Comparison of ENCODE assay signal across 14 cellular contexts in the genomic region with DNA sequence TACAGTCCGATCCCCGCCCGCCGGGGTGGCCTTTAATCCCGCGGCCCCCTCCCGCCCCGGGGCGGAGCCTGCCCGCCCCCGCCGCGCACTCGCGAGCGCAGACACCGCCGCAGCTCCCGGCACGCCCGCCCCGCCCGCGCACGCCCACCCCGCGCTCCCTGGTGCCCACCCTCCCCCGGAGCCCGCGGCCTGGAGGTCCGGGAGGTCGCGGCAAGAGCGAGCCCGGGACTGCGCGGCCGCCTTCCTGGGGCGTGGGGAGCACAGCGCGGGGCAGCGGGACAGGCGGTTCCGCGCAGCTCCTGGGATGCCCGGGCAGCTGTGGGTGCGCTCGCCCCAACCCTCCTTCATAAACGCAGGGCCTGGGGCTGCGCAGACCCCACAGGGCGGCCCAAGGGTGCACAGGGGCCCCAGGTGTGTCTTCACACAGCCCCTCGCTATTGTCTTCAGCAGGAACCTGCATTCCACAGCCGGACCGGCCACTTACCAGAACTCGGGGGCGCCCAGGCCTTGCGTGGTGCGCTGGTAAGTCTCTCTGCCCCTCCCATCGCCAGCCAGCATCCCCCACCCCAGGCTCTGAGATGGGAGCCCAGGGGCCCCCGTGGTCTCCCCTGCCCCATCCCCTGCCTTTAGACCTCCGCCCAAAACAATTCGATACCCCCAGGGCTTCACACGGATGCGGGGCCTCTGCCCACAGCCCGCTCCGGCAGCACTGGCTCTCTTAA. TPM values are rescaled to one million over a fixed set of nuclear protein-coding genes. Genes with fewer than 3 reads are reported as not detected.
DNase-seq lines count a peak whose midpoint lies in the region; FAIRE-seq and TF ChIP-seq lines count a peak whose summit lies in the region.
"Had no signal": no experiment of that assay in that cellular context is flagged by ENCODE, and none has a peak within 500 bp of the region (broad histone marks: within the 10 kb centered on the region; RNA-seq: fewer than 3 reads in every experiment).

A gene (minus strand): TSS at position 8 of the 722 bp plus-strand sequence.

- TF ChIP-seq CTCF in breast epithelium (IDR thresholded peaks at IDR 0.05) = no peak
- no peak for TF ChIP-seq CTCF in MCF 10A (IDR thresholded peaks at IDR 0.05; ENCODE audit: unreplicated experiment)
- no peak for TF ChIP-seq CTCF in astrocyte (IDR thresholded peaks at IDR 0.05; ENCODE audit: insufficient read depth, low read depth, low read length)
- no peak for TF ChIP-seq CTCF in mesothelial cell of epicardium (IDR thresholded peaks at IDR 0.05; ENCODE audit: unreplicated experiment)
- no peak for TF ChIP-seq CTCF in tibial nerve (IDR thresholded peaks at IDR 0.05)
- no peak for TF ChIP-seq CTCF in OCI-LY7 (conservative IDR thresholded peaks at IDR 0.05; ENCODE audit: low read length)

- H3K9me3 Mint-ChIP-seq in MCF 10A (ENCODE audit: unreplicated experiment) (no peaks in the 10 kb centered on the region), astrocyte (ENCODE audit: unreplicated experiment) (no peaks in the 10 kb centered on the region), mesothelial cell of epicardium (no peaks in the 10 kb centered on the region)

- no peak within 1 kb of the TSS for H2AFZ ChIP-seq in astrocyte (ENCODE audit: low read depth, low read length)
- no peak within 1 kb of the TSS for H2AFZ ChIP-seq in OCI-LY7 (ENCODE audit: low read length)

- H3K79me2 ChIP-seq in astrocyte (ENCODE audit: insufficient read depth, low read length) (no peaks in the 10 kb centered on the region), OCI-LY7 (ENCODE audit: insufficient read depth, low read depth, low read length) (no peaks in the 10 kb centered on the region)

- H3K4me2 ChIP-seq in astrocyte (ENCODE audit: low read length) (peak within 1 kb of the TSS; percentile 44), OCI-LY7 (ENCODE audit: low read length) (no peak within 1 kb of the TSS)

- H3K36me3 Mint-ChIP-seq in MCF 10A (ENCODE audit: insufficient read depth, unreplicated experiment) = no peaks in the 10 kb centered on the region
- no peaks in the 10 kb centered on the region for H3K36me3 Mint-ChIP-seq in astrocyte (ENCODE audit: low read depth, unreplicated experiment)
- no peaks in the 10 kb centered on the region for H3K36me3 Mint-ChIP-seq in mesothelial cell of epicardium

- no peaks in the 10 kb centered on the region for H3K36me3 ChIP-seq in breast epithelium
- no peaks in the 10 kb centered on the region for H3K36me3 ChIP-seq in astrocyte (ENCODE audit: insufficient read depth, low read length)
- no peaks in the 10 kb centered on the region for H3K36me3 ChIP-seq in tibial nerve
- H3K36me3 ChIP-seq in OCI-LY7 (ENCODE audit: insufficient read depth, low read length) = no peaks in the 10 kb centered on the region

- intact Hi-C loops in breast epithelium (cut with DNase I; ENCODE audit: low total_unique reads) = no loop called here
- intact Hi-C loops in MCF 10A (cut with micrococcal nuclease) = no loop called here
- intact Hi-C loops in OCI-LY7 (cut with micrococcal nuclease; ENCODE audit: unreplicated experiment) = no loop called here
- intact Hi-C loops in posterior vena cava (cut with DNase I) = no loop called here

- H3K9me3 ChIP-seq in breast epithelium (no peaks in the 10 kb centered on the region), astrocyte (ENCODE audit: insufficient read depth, low read depth, low read length) (no peaks in the 10 kb centered on the region), tibial nerve (no peaks in the 10 kb centered on the region), OCI-LY7 (ENCODE audit: low read length) (no peaks in the 10 kb centered on the region)

- H3K27ac ChIP-seq in breast epithelium (no peak within 1 kb of the TSS), astrocyte (ENCODE audit: low read depth, low read length) (no peak within 1 kb of the TSS), tibial nerve (peak within 1 kb of the TSS; percentile 58 to 86 (median 74)), OCI-LY7 (ENCODE audit: low read depth, low read length, poor library complexity, severe bottlenecking) (no peak within 1 kb of the TSS)

- WGBS in tibial nerve, 2 donors = 10 to 15% methylated on average over 10 to 34 of the region's 66 CpGs

- H3K27me3 ChIP-seq in breast epithelium (peaks cover 14 to 98% of the 10 kb centered on the region in 2 donors), astrocyte (ENCODE audit: insufficient read depth, low read length) (peaks cover 65% of the 10 kb centered on the region), tibial nerve (peaks cover 0 to 83% of the 10 kb centered on the region in 2 donors)

- FAIRE-seq in astrocyte (lab: Jason Lieb, UNC) = no peak
- FAIRE-seq: HTR-8/SVneo had no signal

- peak within 1 kb of the TSS; percentile 4 to 56 (median 25) for H3K4me3 ChIP-seq in breast epithelium
- H3K4me3 ChIP-seq in astrocyte (ENCODE audit: insufficient read depth, low read depth, low read length) = no peak within 1 kb of the TSS
- H3K4me3 ChIP-seq in tibial nerve = peak within 1 kb of the TSS; percentile 40 to 58 (median 46)
- no peak within 1 kb of the TSS for H3K4me3 ChIP-seq in OCI-LY7 (ENCODE audit: low read depth, low read length, poor library complexity, severe bottlenecking)

- H3K27ac Mint-ChIP-seq in MCF 10A (ENCODE audit: low read depth, unreplicated experiment) = no peak within 1 kb of the TSS
- no peak within 1 kb of the TSS for H3K27ac Mint-ChIP-seq in astrocyte (ENCODE audit: unreplicated experiment)
- H3K27ac Mint-ChIP-seq in mesothelial cell of epicardium = no peak within 1 kb of the TSS

- TF ChIP-seq EP300 in tibial nerve (IDR thresholded peaks at IDR 0.05) = no peak

- H3K4me3 Mint-ChIP-seq in MCF 10A (ENCODE audit: unreplicated experiment) (no peak within 1 kb of the TSS), astrocyte (ENCODE audit: unreplicated experiment) (peak within 1 kb of the TSS; percentile 68), mesothelial cell of epicardium (peak within 1 kb of the TSS; percentile 59)

- POLR2A ChIA-PET in MCF 10A (lab: Yijun Ruan, JAX) = no interaction called here
- POLR2A ChIA-PET in OCI-LY7 (lab: Charles Lee) = no interaction called here

- DNase-seq in breast epithelium (ENCODE audit: low spot score in 2 of 2) (no peak), MCF 10A (ENCODE audit: unreplicated experiment) (no peak), astrocyte (ENCODE audit: low read depth) (no peak), mesothelial cell of epicardium (ENCODE audit: low spot score in 2 of 2, unreplicated experiment in 2 of 2) (no peak), tibial nerve (ENCODE audit: low spot score in 2 of 2) (no peak), OCI-LY7 (ENCODE audit: low spot score) (no peak), posterior vena cava (ENCODE audit: low spot score) (no peak), NCI-H748 (lab: John Stamatoyannopoulos, UW; ENCODE audit: unreplicated experiment) (no peak)
- DNase-seq: cerebellar nuclear complex; foreskin fibroblast; NCI-H187 treated with DMSO at 0.1 percent for 48 hours; stimulated activated CD4-positive, alpha-beta T cell treated with anti-CD3 and anti-CD28 coated beads, Interleukin-15, amount 100 ng/mL, for 24 hours; T1000 had no signal

- H3K9ac ChIP-seq in astrocyte (ENCODE audit: low read length) = no peak within 1 kb of the TSS

- H3K4me1 ChIP-seq in breast epithelium = peaks cover 0 to 7% of the 10 kb centered on the region in 2 donors
- peaks cover 2% of the 10 kb centered on the region for H3K4me1 ChIP-seq in astrocyte (ENCODE audit: insufficient read depth, low read length)
- H3K4me1 ChIP-seq in tibial nerve = peaks cover 0 to 48% (median 9%) of the 10 kb centered on the region in 4 donors
- peaks cover 10% of the 10 kb centered on the region for H3K4me1 ChIP-seq in OCI-LY7 (ENCODE audit: insufficient read depth, low read length, poor library complexity, severe bottlenecking)

- no peaks in the 10 kb centered on the region for H3K4me1 Mint-ChIP-seq in MCF 10A (ENCODE audit: insufficient read depth, unreplicated experiment)
- peaks cover 6% of the 10 kb centered on the region for H3K4me1 Mint-ChIP-seq in astrocyte (ENCODE audit: low read depth, unreplicated experiment)
- peaks cover 11% of the 10 kb centered on the region for H3K4me1 Mint-ChIP-seq in mesothelial cell of epicardium

- BruUV-seq in MCF 10A (replicated peaks; lab: Mats Ljungman, UMichigan) (no TSS peak), OCI-LY7 (replicated peaks; lab: Mats Ljungman, UMichigan) (no TSS peak)

- CTCF ChIA-PET in MCF 10A (lab: Yijun Ruan, JAX) (no interaction called here), OCI-LY7 (lab: Charles Lee; ENCODE audit: unreplicated experiment) (no interaction called here)

- no peaks in the 10 kb centered on the region for H3K9me2 ChIP-seq in OCI-LY7 (ENCODE audit: insufficient read depth, low read length)

- no peaks in the 10 kb centered on the region for H4K20me1 ChIP-seq in astrocyte (ENCODE audit: insufficient read depth, low read length)
- no peaks in the 10 kb centered on the region for H4K20me1 ChIP-seq in OCI-LY7 (ENCODE audit: insufficient read depth, low read length)

- peaks cover 41% of the 10 kb centered on the region for H3K27me3 Mint-ChIP-seq in MCF 10A (ENCODE audit: insufficient read depth, unreplicated experiment)
- H3K27me3 Mint-ChIP-seq in astrocyte (ENCODE audit: low read depth, unreplicated experiment) = peaks cover 72% of the 10 kb centered on the region
- peaks cover 84% of the 10 kb centered on the region for H3K27me3 Mint-ChIP-seq in mesothelial cell of epicardium (ENCODE audit: low read depth)

- TF ChIP-seq POLR2A in breast epithelium (IDR thresholded peaks at IDR 0.05) = no peak
- no peak for TF ChIP-seq POLR2A in tibial nerve (IDR thresholded peaks at IDR 0.05)

RNA-seq across cellular contexts. Expression of the gene that starts here (rescaled TPM):
- total RNA-seq in breast epithelium (1 to 10 TPM; 1.1 to 5.6 (median 2.3) TPM), MCF 10A (2022) (0.93 and 1.0 TPM in 2 replicates), astrocyte (1.0 and 1.1 TPM in 2 replicates), mesothelial cell of epicardium (1.9 to 2.4 TPM (median 2.3 TPM) in 3 replicates), tibial nerve (10 to 100 TPM; 11.4 to 32.7 (median 17.9) TPM), OCI-LY7 (2022) (2.0 and 2.7 TPM in 2 replicates), posterior vena cava (under 1 TPM; 0.69 to 0.71 TPM)
- total RNA-seq in OCI-LY7 (2014; rRNA removed; shearing (Covaris generic)) = 4.3 and 6.9 TPM in 2 replicates

Comparison
In these comparisons a context has a peak if more than half of its experiments do, and no peak if none do; other contexts are left out.
1. H3K27ac ChIP-seq: peak in tibial nerve (4 of 4); none in breast epithelium (0 of 2), astrocyte (single experiment) and OCI-LY7 (single experiment).
2. H3K4me3 ChIP-seq: peak in breast epithelium (3 of 3) and tibial nerve (4 of 4); none in astrocyte (single experiment) and OCI-LY7 (single experiment).